8 cellular contexts compared by ENCODE assay signal in genomic region chr20:58447733-58448391, GRCh38. TPM values are rescaled to one million over a fixed set of nuclear protein-coding genes. Genes with fewer than 3 reads are reported as not detected.
DNase-seq lines count a peak whose midpoint lies in the region; ATAC-seq and TF ChIP-seq lines count a peak whose summit lies in the region.

No MANE protein-coding gene starts in this region.

- POLR2A ChIA-PET in RWPE1 (lab: Yijun Ruan, JAX; ENCODE audit: low non-redundant PET), result no interaction called here

- peaks cover 2% of the 10 kb centered on the region for H3K4me1 Mint-ChIP-seq in activated naive CD8-positive, alpha-beta T cell treated with anti-CD3 and anti-CD28 coated beads for 36 hours

- no peaks in the 10 kb centered on the region for H3K27me3 Mint-ChIP-seq in activated naive CD8-positive, alpha-beta T cell treated with anti-CD3 and anti-CD28 coated beads for 36 hours

- no peak overlapping the region for H3K27ac ChIP-seq in RWPE1

- H3K36me3 Mint-ChIP-seq in activated naive CD8-positive, alpha-beta T cell treated with anti-CD3 and anti-CD28 coated beads for 36 hours, result peaks cover 23% of the 10 kb centered on the region

- DNase-seq in DMS114 treated with DMSO at 0.1 percent for 48 hours (lab: John Stamatoyannopoulos, UW; ENCODE audit: unreplicated experiment), result peak; percentile 27
- peak; percentile 79 for DNase-seq in RWPE1 (ENCODE audit: low spot score)
- DNase-seq in activated naive CD8-positive, alpha-beta T cell treated with anti-CD3 and anti-CD28 coated beads for 36 hours, result peak; percentile 51
- peak; percentile 45 for DNase-seq in hepatic stellate cell (ENCODE audit: low spot score)
- peak; percentile 5 to 30 (median 15) for DNase-seq in stimulated activated CD4-positive, alpha-beta T cell treated with anti-CD3 and anti-CD28 coated beads, Interleukin-1b, Interleukin-23, amount 100 ng/mL, for 24 hours (ENCODE audit: low read depth in 4 of 4, low spot score in 1 of 4)

- CTCF ChIA-PET in RWPE1 (lab: Yijun Ruan, JAX), result interaction anchor here (0.6 to 2.8 kb wide), 20 partner anchors 10 to 876 kb away, joined by 3 to 13 read pairs (median 4); no protein-coding TSS in a partner anchor

- peak; percentile 72 for TF ChIP-seq CTCF in RWPE1 (conservative IDR thresholded peaks at IDR 0.05; ENCODE audit: low read depth)

- H3K9me3 Mint-ChIP-seq in activated naive CD8-positive, alpha-beta T cell treated with anti-CD3 and anti-CD28 coated beads for 36 hours, result no peaks in the 10 kb centered on the region

- H3K4me3 Mint-ChIP-seq in activated naive CD8-positive, alpha-beta T cell treated with anti-CD3 and anti-CD28 coated beads for 36 hours, result no peak overlapping the region

- no peak overlapping the region for H3K27ac Mint-ChIP-seq in activated naive CD8-positive, alpha-beta T cell treated with anti-CD3 and anti-CD28 coated beads for 36 hours

- ATAC-seq in HG02759 (IDR thresholded peaks at IDR 0.05; ENCODE audit: unreplicated experiment) (peak; percentile 60), GM19324 (IDR thresholded peaks at IDR 0.05; ENCODE audit: low FRiP score, unreplicated experiment) (no peak), HG03378 (IDR thresholded peaks at IDR 0.05; ENCODE audit: unreplicated experiment) (no peak)

RNA-seq across cellular contexts. Expression of gene VAPB, which starts 58.8 kb away (rescaled TPM):
- total RNA-seq in activated naive CD8-positive, alpha-beta T cell treated with anti-CD3 and anti-CD28 coated beads for 36 hours, result 10 to 100 TPM; 38.4 to 40.6 TPM

Comparison
In these comparisons a context has a peak if more than half of its experiments do, and no peak if none do; other contexts are left out.
1. DNase-seq: peak in every context shown above with its lines; median percentile 79 in RWPE1; 51 in activated naive CD8-positive, alpha-beta T cell treated with anti-CD3 and anti-CD28 coated beads for 36 hours; 45 in hepatic stellate cell; 27 in DMS114 treated with DMSO at 0.1 percent for 48 hours; 15 in stimulated activated CD4-positive, alpha-beta T cell treated with anti-CD3 and anti-CD28 coated beads, Interleukin-1b, Interleukin-23, amount 100 ng/mL, for 24 hours.